Comparison of ENCODE assay signal across 11 cellular contexts in genomic region chr6:19839788-19840187, GRCh38. TPM values are rescaled to one million over a fixed set of nuclear protein-coding genes. Genes with fewer than 3 reads are reported as not detected.
DNase-seq lines count a peak whose midpoint lies in the region; ATAC-seq and TF ChIP-seq lines count a peak whose summit lies in the region.
"Had no signal": no experiment of that assay in that cellular context is flagged by ENCODE, and none has a peak within 500 bp of the region (broad histone marks: within the 10 kb centered on the region; RNA-seq: fewer than 3 reads in every experiment).

No MANE protein-coding gene starts in this region.

- H3K36me3 ChIP-seq in NT2/D1 (ENCODE audit: insufficient read depth, insufficient read length, low read length) (peaks cover 12% of the 10 kb centered on the region), gastroesophageal sphincter (no peaks in the 10 kb centered on the region), psoas muscle (ENCODE audit: insufficient read depth in 1 of 2, low read depth in 1 of 2) (no peaks in the 10 kb centered on the region)

- H3K9me3 ChIP-seq in NT2/D1 (ENCODE audit: insufficient read depth, low read length) (no peaks in the 10 kb centered on the region), gastroesophageal sphincter (no peaks in the 10 kb centered on the region), psoas muscle (no peaks in the 10 kb centered on the region)

- H3K27me3 ChIP-seq in NT2/D1 (ENCODE audit: insufficient read depth, insufficient read length) = no peaks in the 10 kb centered on the region
- peaks cover 10% of the 10 kb centered on the region for H3K27me3 ChIP-seq in gastroesophageal sphincter
- peaks cover 0 to 37% (median 3%) of the 10 kb centered on the region in 3 donors for H3K27me3 ChIP-seq in psoas muscle (ENCODE audit: insufficient read depth in 3 of 3, low read length in 2 of 3)

- H3K4me3 ChIP-seq in GM08714 (ENCODE audit: low read length) (peak overlapping the region; percentile 41; the same call in 1 of the 2 replicates), NT2/D1 (ENCODE audit: insufficient read length, low read depth) (peak overlapping the region; percentile 18), gastroesophageal sphincter (peak overlapping the region; percentile 87 to 94), psoas muscle (peak overlapping the region; percentile 80)

- TF ChIP-seq CTCF in gastroesophageal sphincter (IDR thresholded peaks at IDR 0.05) (no peak), psoas muscle (IDR thresholded peaks at IDR 0.05) (no peak)

- 36 to 40% methylated on average over 1 of the region's 1 CpG for WGBS in gastroesophageal sphincter (ENCODE audit: low coverage in 1 of 2), 2 donors
- WGBS in psoas muscle, 3 donors = 74 to 89% (median 83%) methylated on average over 1 of the region's 1 CpG

- H3K4me1 ChIP-seq in NT2/D1 (ENCODE audit: insufficient read depth, insufficient read length) (no peaks in the 10 kb centered on the region), gastroesophageal sphincter (peaks cover 0 to 49% (median 0%) of the 10 kb centered on the region in 3 donors), psoas muscle (peaks cover 5% of the 10 kb centered on the region)

- H3K27ac ChIP-seq in gastroesophageal sphincter = peak overlapping the region; percentile 61 to 97 (median 96)
- H3K27ac ChIP-seq in psoas muscle = no peak overlapping the region

- no peak for TF ChIP-seq EP300 in gastroesophageal sphincter (IDR thresholded peaks at IDR 0.05)

- no peak for DNase-seq in NT2/D1 (ENCODE audit: low read depth, low spot score)
- DNase-seq in psoas muscle = no peak
- DNase-seq in NCI-H2196 (lab: John Stamatoyannopoulos, UW; ENCODE audit: unreplicated experiment) = no peak
- DNase-seq in D341Med (ENCODE audit: low spot score) = no peak
- DNase-seq in putamen (ENCODE audit: low spot score) = no peak
- DNase-seq: activated CD8-positive, alpha-beta memory T cell treated with anti-CD3 and anti-CD28 coated beads, Interleukin-2, amount 50 U/mL, for 48 hours; stimulated activated CD4-positive, alpha-beta T cell treated with anti-CD3 and anti-CD28 coated beads, Interleukin-15, amount 100 ng/mL, for 24 hours had no signal

- ATAC-seq in gastroesophageal sphincter = no peak
- ATAC-seq in psoas muscle = no peak
- no peak for ATAC-seq in GM21390 (IDR thresholded peaks at IDR 0.05; ENCODE audit: unreplicated experiment)
- ATAC-seq: stimulated activated memory B cell treated with anti-CD40 and anti-IgM and Interleukin-4, amounts not matched to agents 10 μg/mL and 1 μg/mL and 100 μg/mL, for 72 hours had no signal

- no peak for TF ChIP-seq POLR2A in gastroesophageal sphincter (IDR thresholded peaks at IDR 0.05)

- no peak overlapping the region for H3K9ac ChIP-seq in NT2/D1 (ENCODE audit: insufficient read length, low read depth)

- intact Hi-C loops in psoas muscle (cut with DNase I) = loop anchor here in 1 of 2 donors (5.0 kb wide), 1 partner anchor 37 kb away; no protein-coding TSS in a partner anchor

RNA-seq across cellular contexts. Expression of gene ID4, which starts 2.6 kb away (rescaled TPM):
- total RNA-seq in gastroesophageal sphincter (100 to 1,000 TPM in 1 of 4 donors, 10 to 100 TPM in 3; 51.3 to 137 (median 63.6) TPM), psoas muscle (1 to 10 TPM in 3 of 4 donors, under 1 TPM in 1; 0.61 to 2.6 (median 1.7) TPM)
- polyA plus RNA-seq in psoas muscle = 1 to 10 TPM in 1 of 3 donors, under 1 TPM in 2; 0.67 to 3.1 (median 0.79) TPM

Comparison
In these comparisons a context has a peak if more than half of its experiments do, and no peak if none do; other contexts are left out.
1. H3K4me3 ChIP-seq: peak in every context shown above with its lines; median percentile 90 in gastroesophageal sphincter; 80 in psoas muscle; 41 in GM08714; 18 in NT2/D1.
2. RNA of gene ID4, which starts 2.6 kb away (total RNA-seq): 51.3 to 137 TPM in gastroesophageal sphincter; 0.61 to 2.6 TPM in psoas muscle; every median in the first group is over 10 times any median in the second.